Comparison of ENCODE assay signal across 14 cellular contexts in the genomic region with DNA sequence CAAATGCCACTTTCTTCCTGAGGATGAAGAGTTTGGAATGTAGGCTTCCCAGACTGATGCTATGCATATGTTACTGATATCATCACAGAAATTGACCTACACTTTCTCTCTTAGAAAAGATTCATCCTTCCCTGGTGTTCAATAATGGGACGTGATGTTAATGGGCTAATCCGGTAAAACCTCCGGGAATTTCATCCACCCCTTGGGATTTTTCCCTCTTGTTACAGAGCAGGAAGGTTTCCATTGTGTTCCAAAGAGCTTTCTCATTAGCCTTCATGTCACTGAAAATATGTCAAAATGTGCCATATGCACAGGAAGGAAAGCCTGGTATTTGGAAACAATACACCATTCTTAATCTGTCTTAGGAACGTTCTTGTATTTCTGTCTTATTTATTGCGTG. TPM values are rescaled to one million over a fixed set of nuclear protein-coding genes. Genes with fewer than 3 reads are reported as not detected.
DNase-seq lines count a peak whose midpoint lies in the region; ATAC-seq, FAIRE-seq and TF ChIP-seq lines count a peak whose summit lies in the region.
"Had no signal": no experiment of that assay in that cellular context is flagged by ENCODE, and none has a peak within 500 bp of the region (broad histone marks: within the 10 kb centered on the region; RNA-seq: fewer than 3 reads in every experiment).

No MANE protein-coding gene starts in this region.

- TF ChIP-seq CTCF in D721Med (IDR thresholded peaks at IDR 0.05; ENCODE audit: insufficient read depth, missing control alignments): no peak

- peaks cover 59% of the 10 kb centered on the region for H3K4me1 Mint-ChIP-seq in stimulated activated memory B cell treated with anti-CD40 and anti-IgM and Interleukin-4, amounts not matched to agents 10 μg/mL and 1 μg/mL and 100 μg/mL, for 72 hours
- peaks cover 17 to 56% (median 42%) of the 10 kb centered on the region in 3 donors for H3K4me1 Mint-ChIP-seq in CD8-positive, alpha-beta memory T cell

- DNase-seq in D721Med (ENCODE audit: insufficient read length, low spot score): no peak
- DNase-seq in NCI-H2171 (lab: John Stamatoyannopoulos, UW): peak; percentile 2
- DNase-seq in glomerular endothelial cell (ENCODE audit: extremely low read depth, low read depth, low spot score): peak; percentile 5
- DNase-seq in CD8-positive, alpha-beta memory T cell: no peak
- DNase-seq: Caco-2; CD8-positive, alpha-beta T cell; DMS53; GF-D8; GOT3; H9 had no signal

- no peaks in the 10 kb centered on the region for H3K27me3 ChIP-seq in CD8-positive, alpha-beta memory T cell (ENCODE audit: insufficient read depth, low read length, poor library complexity, severe bottlenecking)

- peak; percentile 99 for FAIRE-seq in D721Med (lab: Jason Lieb, UNC)
- FAIRE-seq: A549 had no signal

- no peaks in the 10 kb centered on the region for H3K9me3 ChIP-seq in CD8-positive, alpha-beta memory T cell (ENCODE audit: low read length)
- H3K9me3 ChIP-seq: A549, Caco-2 had no signal

- H3K4me3 Mint-ChIP-seq in stimulated activated memory B cell treated with anti-CD40 and anti-IgM and Interleukin-4, amounts not matched to agents 10 μg/mL and 1 μg/mL and 100 μg/mL, for 72 hours: no peak overlapping the region
- H3K4me3 Mint-ChIP-seq in CD8-positive, alpha-beta memory T cell: no peak overlapping the region
- H3K4me3 Mint-ChIP-seq: CD14-positive monocyte; CD8-positive, alpha-beta T cell; H9 had no signal

- H3K27ac Mint-ChIP-seq in stimulated activated memory B cell treated with anti-CD40 and anti-IgM and Interleukin-4, amounts not matched to agents 10 μg/mL and 1 μg/mL and 100 μg/mL, for 72 hours: peak overlapping the region; percentile 69
- H3K27ac Mint-ChIP-seq in CD8-positive, alpha-beta memory T cell: no peak overlapping the region
- H3K27ac Mint-ChIP-seq: CD14-positive monocyte; CD8-positive, alpha-beta T cell; H9 had no signal

- H3K27ac ChIP-seq in CD8-positive, alpha-beta memory T cell (ENCODE audit: low read depth, low read length): no peak overlapping the region

- H3K9me3 Mint-ChIP-seq in stimulated activated memory B cell treated with anti-CD40 and anti-IgM and Interleukin-4, amounts not matched to agents 10 μg/mL and 1 μg/mL and 100 μg/mL, for 72 hours: no peaks in the 10 kb centered on the region
- H3K9me3 Mint-ChIP-seq in CD8-positive, alpha-beta memory T cell: no peaks in the 10 kb centered on the region
- H3K9me3 Mint-ChIP-seq: CD8-positive, alpha-beta T cell; H9 had no signal

- H3K4me1 ChIP-seq in CD8-positive, alpha-beta memory T cell (ENCODE audit: insufficient read depth, low read length): peaks cover 42% of the 10 kb centered on the region
- H3K4me1 ChIP-seq: Caco-2 had no signal

- POLR2A ChIA-PET in CD8-positive, alpha-beta memory T cell (lab: Charles Lee): no interaction called here

- H3K27me3 Mint-ChIP-seq in stimulated activated memory B cell treated with anti-CD40 and anti-IgM and Interleukin-4, amounts not matched to agents 10 μg/mL and 1 μg/mL and 100 μg/mL, for 72 hours: no peaks in the 10 kb centered on the region
- peaks cover 0 to 1% of the 10 kb centered on the region in 2 donors for H3K27me3 Mint-ChIP-seq in CD8-positive, alpha-beta memory T cell

- no peak for ATAC-seq in stimulated activated memory B cell treated with anti-CD40 and anti-IgM and Interleukin-4, amounts not matched to agents 10 μg/mL and 1 μg/mL and 100 μg/mL, for 72 hours
- ATAC-seq in HG03045 (IDR thresholded peaks at IDR 0.05; ENCODE audit: unreplicated experiment): no peak
- ATAC-seq: A549; CD8-positive, alpha-beta T cell had no signal

- no peaks in the 10 kb centered on the region for H3K36me3 Mint-ChIP-seq in stimulated activated memory B cell treated with anti-CD40 and anti-IgM and Interleukin-4, amounts not matched to agents 10 μg/mL and 1 μg/mL and 100 μg/mL, for 72 hours
- peaks cover 0 to 8% (median 0%) of the 10 kb centered on the region in 3 donors for H3K36me3 Mint-ChIP-seq in CD8-positive, alpha-beta memory T cell
- H3K36me3 Mint-ChIP-seq: CD14-positive monocyte; CD8-positive, alpha-beta T cell had no signal

- H3K36me3 ChIP-seq in CD8-positive, alpha-beta memory T cell (ENCODE audit: insufficient read depth, low read length): no peaks in the 10 kb centered on the region

- no peak overlapping the region for H3K4me3 ChIP-seq in CD8-positive, alpha-beta memory T cell (ENCODE audit: low read length)
- H3K4me3 ChIP-seq: A549 had no signal

- CTCF ChIA-PET in CD8-positive, alpha-beta memory T cell (lab: Charles Lee): no interaction called here

RNA-seq across cellular contexts. Expression of gene ALPK2, which starts 20.7 kb away (rescaled TPM):
- total RNA-seq in glomerular endothelial cell: 3.9 and 11.3 TPM in 2 replicates
- under 1 TPM; 0.38 to 0.55 TPM for total RNA-seq in CD8-positive, alpha-beta memory T cell
- polyA plus RNA-seq in CD8-positive, alpha-beta memory T cell: 0.21 TPM

Comparison
In these comparisons a context has a peak if more than half of its experiments do, and no peak if none do; other contexts are left out.
1. DNase-seq: peak in NCI-H2171 (single experiment) and glomerular endothelial cell (single experiment); none in D721Med (single experiment) and CD8-positive, alpha-beta memory T cell (0 of 5).